ENCODE assay signal across 22 cellular contexts in the genomic region with DNA sequence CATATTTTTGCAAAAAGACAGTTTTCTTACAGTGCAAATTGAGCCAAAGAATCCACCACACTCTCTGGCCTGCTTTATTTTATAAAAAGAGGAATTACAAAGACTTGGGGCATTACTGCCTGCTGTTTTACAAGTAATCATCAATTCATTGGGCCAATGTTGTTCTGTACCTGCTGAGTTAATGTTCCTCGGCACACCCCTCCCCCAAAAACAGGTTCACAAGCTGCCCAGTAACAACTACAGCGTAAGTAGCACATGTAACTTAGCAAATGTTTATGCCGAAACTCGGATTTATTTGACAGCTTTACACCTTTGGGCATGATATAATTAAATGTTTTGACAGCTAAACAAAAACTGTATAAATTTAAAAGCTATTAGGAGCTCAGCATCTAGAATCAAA.
DNase-seq lines count a peak whose midpoint lies in the region; ATAC-seq and TF ChIP-seq lines count a peak whose summit lies in the region.
"Had no signal": no experiment of that assay in that cellular context is flagged by ENCODE, and none has a peak within 500 bp of the region (broad histone marks: within the 10 kb centered on the region; RNA-seq: fewer than 3 reads in every experiment).

No MANE protein-coding gene starts in this region.

- no peak overlapping the region for H3K9ac ChIP-seq in mesendoderm (ENCODE audit: low read length)

- no peaks in the 10 kb centered on the region for H3K9me3 ChIP-seq in ectodermal cell (ENCODE audit: control insufficient read depth, low read length)
- H3K9me3 ChIP-seq in lower lobe of right lung: no peaks in the 10 kb centered on the region
- H3K9me3 ChIP-seq: heart left ventricle, testis had no signal

- H3K27me3 ChIP-seq in H7 (ENCODE audit: control insufficient read depth, insufficient read depth, low read length): peaks cover 14% of the 10 kb centered on the region
- H3K27me3 ChIP-seq in ectodermal cell (ENCODE audit: control insufficient read depth, insufficient read depth, low read length, poor library complexity, severe bottlenecking): no peaks in the 10 kb centered on the region
- H3K27me3 ChIP-seq in mesendoderm (ENCODE audit: insufficient read depth, low read length, poor library complexity): no peaks in the 10 kb centered on the region
- H3K27me3 ChIP-seq in lower lobe of right lung (ENCODE audit: low read depth): no peaks in the 10 kb centered on the region
- H3K27me3 ChIP-seq: dorsolateral prefrontal cortex, heart left ventricle, testis had no signal

- intact Hi-C loops in lower lobe of right lung (cut with DNase I): no loop called here

- H2BK5ac ChIP-seq in mesendoderm (ENCODE audit: low read length): no peak overlapping the region

- peak; percentile 39 for DNase-seq in H7
- DNase-seq in NCI-H146 treated with DMSO at 0.1 percent for 48 hours (lab: John Stamatoyannopoulos, UW; ENCODE audit: unreplicated experiment): peak; percentile 60
- DNase-seq in mesendoderm: peak; percentile 17
- DNase-seq in DMS79 treated with DMSO at 0.1 percent for 48 hours (lab: John Stamatoyannopoulos, UW): no peak
- no peak for DNase-seq in lower lobe of right lung
- DNase-seq in activated CD4-positive, CD25-positive, alpha-beta regulatory T cell (lab: John Stamatoyannopoulos, UW): no peak
- DNase-seq in NCI-H1105 treated with DMSO at 0.1 percent for 48 hours (lab: John Stamatoyannopoulos, UW): no peak
- DNase-seq: activated CD4-positive, alpha-beta T cell treated with anti-CD3 and anti-CD28 coated beads for 48 hours; aorta; central memory CD4-positive, alpha-beta T cell; dorsolateral prefrontal cortex; HCEC 1CT; heart left ventricle; kidney glomerular epithelial cell; naive B cell; SIG-M5; stimulated activated CD4-positive, alpha-beta T cell treated with anti-CD3 and anti-CD28 coated beads, Interleukin-4, amount 100 ng/mL, for 1 hour; stimulated activated naive CD4-positive, alpha-beta T cell; testis had no signal

- H4K5ac ChIP-seq in mesendoderm (ENCODE audit: low read length): no peak overlapping the region

- no peaks in the 10 kb centered on the region for H3K79me2 ChIP-seq in mesendoderm (ENCODE audit: control insufficient read depth, insufficient read depth, low read length)

- no peaks in the 10 kb centered on the region for H3K79me1 ChIP-seq in mesendoderm (ENCODE audit: low read length)

- no peak overlapping the region for H3K4ac ChIP-seq in mesendoderm (ENCODE audit: low read depth, low read length)

- no peak for TF ChIP-seq CTCF in lower lobe of right lung (IDR thresholded peaks at IDR 0.05)

- H2BK15ac ChIP-seq in mesendoderm (replicated peaks; ENCODE audit: low read depth): no peak overlapping the region

- 0 to 2% methylated on average over 2 to 4 of the region's 4 CpGs for WGBS in ectodermal cell, 2 experiments
- no CpG with 5 or more reads among the region's 4 CpGs for WGBS in mesendoderm (ENCODE audit: extremely low coverage, insufficient coverage, low lambda C conversion rate)

- H4K8ac ChIP-seq in mesendoderm (ENCODE audit: low read depth, low read length): no peak overlapping the region

- no peak overlapping the region for H2AK5ac ChIP-seq in mesendoderm (ENCODE audit: low read length)

- H3K56ac ChIP-seq in mesendoderm (ENCODE audit: low read length): no peak overlapping the region

- no peak overlapping the region for H3K18ac ChIP-seq in mesendoderm (ENCODE audit: low read length)

- H3K23ac ChIP-seq in mesendoderm (ENCODE audit: low read length): no peak overlapping the region

- H3K36me3 ChIP-seq in H7 (replicated peaks; ENCODE audit: control insufficient read depth, insufficient read depth, low read length) (no peaks in the 10 kb centered on the region), ectodermal cell (ENCODE audit: control insufficient read depth, insufficient read depth, low read length) (no peaks in the 10 kb centered on the region), mesendoderm (ENCODE audit: control insufficient read depth, insufficient read depth, low read length) (no peaks in the 10 kb centered on the region), lower lobe of right lung (no peaks in the 10 kb centered on the region)
- H3K36me3 ChIP-seq: heart left ventricle had no signal

- H3K4me1 ChIP-seq in ectodermal cell (ENCODE audit: control insufficient read depth, insufficient read depth, low read length): peaks cover 25% of the 10 kb centered on the region
- peaks cover 6% of the 10 kb centered on the region for H3K4me1 ChIP-seq in mesendoderm (ENCODE audit: control insufficient read depth, low read depth, low read length)
- no peaks in the 10 kb centered on the region for H3K4me1 ChIP-seq in lower lobe of right lung
- H3K4me1 ChIP-seq: heart left ventricle, testis had no signal

- H3K27ac ChIP-seq in ectodermal cell (ENCODE audit: insufficient read depth, low read depth, low read length, poor library complexity, severe bottlenecking) (peak overlapping the region; percentile 27), mesendoderm (ENCODE audit: low read depth, low read length) (no peak overlapping the region), lower lobe of right lung (no peak overlapping the region)
- H3K27ac ChIP-seq: dorsolateral prefrontal cortex, testis had no signal

- no peak overlapping the region for H2BK120ac ChIP-seq in mesendoderm (ENCODE audit: low read depth, low read length)

- H3K4me3 ChIP-seq in H7 (ENCODE audit: insufficient read depth, low read depth, low read length): no peak overlapping the region
- no peak overlapping the region for H3K4me3 ChIP-seq in ectodermal cell (ENCODE audit: insufficient read depth, low read depth, low read length)
- H3K4me3 ChIP-seq in mesendoderm (ENCODE audit: low read length): no peak overlapping the region
- no peak overlapping the region for H3K4me3 ChIP-seq in lower lobe of right lung
- H3K4me3 ChIP-seq: dorsolateral prefrontal cortex, heart left ventricle, testis had no signal

- H3K4me2 ChIP-seq in mesendoderm (ENCODE audit: low read length): no peak overlapping the region

- no peak for ATAC-seq in lower lobe of right lung
- ATAC-seq: activated naive CD4-positive, alpha-beta T cell treated with anti-CD3 and anti-CD28 coated beads, Interleukin-2, amount 50 U/mL, for 72 hours; heart left ventricle; HepG2 had no signal

Comparison
In these comparisons a context has a peak if more than half of its experiments do, and no peak if none do; other contexts are left out.
1. DNase-seq: peak in H7 (single experiment), NCI-H146 treated with DMSO at 0.1 percent for 48 hours (single experiment) and mesendoderm (single experiment); none in DMS79 treated with DMSO at 0.1 percent for 48 hours (single experiment), lower lobe of right lung (single experiment), activated CD4-positive, CD25-positive, alpha-beta regulatory T cell (0 of 4) and NCI-H1105 treated with DMSO at 0.1 percent for 48 hours (single experiment).